ENCODE assay signal across 14 cellular contexts in the genomic region with DNA sequence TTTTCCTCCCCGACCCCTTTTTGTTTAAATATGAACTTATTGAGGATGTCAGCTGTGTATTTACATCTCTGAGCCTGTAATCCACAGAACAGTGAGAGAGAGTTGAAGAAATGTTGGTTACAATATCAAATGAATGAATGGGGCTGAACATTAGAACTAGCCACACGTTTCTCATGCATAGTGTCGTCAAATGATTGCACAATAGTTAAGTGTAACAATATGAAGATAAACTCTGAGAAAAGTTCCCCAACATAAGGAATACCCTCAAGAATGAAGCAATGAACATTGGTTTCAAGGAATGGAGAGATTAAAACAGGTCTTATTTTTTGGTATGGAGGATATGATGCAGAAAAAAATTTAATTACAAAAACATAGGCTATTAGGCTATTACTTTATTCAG.
"Had no signal": no experiment of that assay in that cellular context is flagged by ENCODE, and none has a peak within 500 bp of the region (broad histone marks: within the 10 kb centered on the region; RNA-seq: fewer than 3 reads in every experiment).

No MANE protein-coding gene starts in this region.

- H3K9me3 Mint-ChIP-seq: activated CD4-positive, alpha-beta memory T cell treated with anti-CD3 and anti-CD28 coated beads for 36 hours; activated naive CD8-positive, alpha-beta T cell treated with anti-CD3 and anti-CD28 coated beads, Interleukin-2, amount 50 U/mL, for 24 hours; activated T-helper 1 cell treated with anti-CD3 and anti-CD28 coated beads, Interleukin-12 subunit alpha, Interleukin-12 subunit beta, Interleukin-2, Interleukin-4 antibody, amounts not matched to agents 30 ng/mL and 10 ng/mL and 1 ng/mL, durations not matched to agents 14 hours and 24 hours and 36 hours; naive thymus-derived CD8-positive, alpha-beta T cell; stimulated activated naive CD8-positive, alpha-beta T cell treated with anti-CD3 and anti-CD28 coated beads, Interleukin-15, Interleukin-2, amounts not matched to agents 100 ng/mL and 50 ng/mL, for 24 hours had no signal

- H3K9me3 ChIP-seq: mucosa of descending colon had no signal

- H3K4me1 Mint-ChIP-seq: naive thymus-derived CD8-positive, alpha-beta T cell had no signal

- H3K4me3 ChIP-seq: mucosa of descending colon had no signal

- H3K27me3 Mint-ChIP-seq: activated naive CD8-positive, alpha-beta T cell treated with anti-CD3 and anti-CD28 coated beads, Interleukin-2, amount 50 U/mL, for 24 hours; stimulated activated naive CD8-positive, alpha-beta T cell treated with anti-CD3 and anti-CD28 coated beads, Interleukin-15, Interleukin-2, amounts not matched to agents 100 ng/mL and 50 ng/mL, for 24 hours had no signal

- DNase-seq: activated CD4-positive, alpha-beta T cell treated with anti-CD3 and anti-CD28 coated beads for 1 hour; activated naive CD4-positive, alpha-beta T cell treated with Interleukin-2 at 50 U/mL for 16 hours; caudate nucleus; cortex of kidney; effector CD8-positive, alpha-beta T cell; naive thymus-derived CD8-positive, alpha-beta T cell; nucleus accumbens; stimulated activated CD4-positive, alpha-beta T cell treated with anti-CD3 and anti-CD28 coated beads, Interleukin-4, amount 100 ng/mL, for 24 hours; SW 1271 had no signal

- H3K36me3 Mint-ChIP-seq: activated CD4-positive, alpha-beta memory T cell treated with anti-CD3 and anti-CD28 coated beads for 36 hours; naive thymus-derived CD8-positive, alpha-beta T cell had no signal

- H3K4me3 Mint-ChIP-seq: activated CD4-positive, alpha-beta memory T cell treated with anti-CD3 and anti-CD28 coated beads for 36 hours; activated naive CD8-positive, alpha-beta T cell treated with anti-CD3 and anti-CD28 coated beads, Interleukin-2, amount 50 U/mL, for 24 hours; activated T-helper 1 cell treated with anti-CD3 and anti-CD28 coated beads, Interleukin-12 subunit alpha, Interleukin-12 subunit beta, Interleukin-2, Interleukin-4 antibody, amounts not matched to agents 30 ng/mL and 10 ng/mL and 1 ng/mL, durations not matched to agents 14 hours and 24 hours and 36 hours; naive thymus-derived CD8-positive, alpha-beta T cell; stimulated activated naive CD8-positive, alpha-beta T cell treated with anti-CD3 and anti-CD28 coated beads, Interleukin-15, Interleukin-2, amounts not matched to agents 100 ng/mL and 50 ng/mL, for 24 hours had no signal

- H3K27ac Mint-ChIP-seq: activated CD4-positive, alpha-beta memory T cell treated with anti-CD3 and anti-CD28 coated beads for 36 hours; activated naive CD8-positive, alpha-beta T cell treated with anti-CD3 and anti-CD28 coated beads, Interleukin-2, amount 50 U/mL, for 24 hours; activated T-helper 1 cell treated with anti-CD3 and anti-CD28 coated beads, Interleukin-12 subunit alpha, Interleukin-12 subunit beta, Interleukin-2, Interleukin-4 antibody, amounts not matched to agents 30 ng/mL and 10 ng/mL and 1 ng/mL, durations not matched to agents 14 hours and 24 hours and 36 hours; naive thymus-derived CD8-positive, alpha-beta T cell; stimulated activated naive CD8-positive, alpha-beta T cell treated with anti-CD3 and anti-CD28 coated beads, Interleukin-15, Interleukin-2, amounts not matched to agents 100 ng/mL and 50 ng/mL, for 24 hours had no signal
